ENCODE assay signal across 9 cellular contexts in genomic region chr7:47669178-47669878, GRCh38.
A peak's percentile ranks its signal among the peaks of the same experiment; 100 is the strongest.
DNase-seq lines count a peak whose midpoint lies in the region; ATAC-seq and TF ChIP-seq lines count a peak whose summit lies in the region.
"Had no signal": no experiment of that assay in that cellular context is flagged by ENCODE, and none has a peak within 500 bp of the region (broad histone marks: within the 10 kb centered on the region; RNA-seq: fewer than 3 reads in every experiment).

No MANE protein-coding gene starts in this region.

- H3K9me3 Mint-ChIP-seq in activated T-cell treated with anti-CD3 and anti-CD28 coated beads, Interleukin-2, amount 50 U/mL, for 4 hours: no peaks in the 10 kb centered on the region
- no peaks in the 10 kb centered on the region for H3K9me3 Mint-ChIP-seq in dendritic cell treated with granulocyte-macrophage colony-stimulating factor and Interleukin-4, amounts not matched to agents 40 ng/mL and 50 ng/mL, for 4 days
- H3K9me3 Mint-ChIP-seq in GM23338: no peaks in the 10 kb centered on the region; the same call in 1 of the 3 replicates

- no peaks in the 10 kb centered on the region for H3K9me3 ChIP-seq in mucosa of descending colon

- H2AFZ ChIP-seq in GM23338: no peak overlapping the region

- no peaks in the 10 kb centered on the region for H3K27me3 ChIP-seq in GM23338 (ENCODE audit: insufficient read depth)

- H3K27me3 Mint-ChIP-seq in activated T-cell treated with anti-CD3 and anti-CD28 coated beads, Interleukin-2, amount 50 U/mL, for 4 hours (ENCODE audit: low read depth): no peaks in the 10 kb centered on the region
- H3K27me3 Mint-ChIP-seq in dendritic cell treated with granulocyte-macrophage colony-stimulating factor and Interleukin-4, amounts not matched to agents 40 ng/mL and 50 ng/mL, for 4 days: no peaks in the 10 kb centered on the region
- peaks cover 13% of the 10 kb centered on the region for H3K27me3 Mint-ChIP-seq in GM23338 (ENCODE audit: insufficient read depth, low read depth, poor library complexity)

- H3K4me3 Mint-ChIP-seq in activated T-cell treated with anti-CD3 and anti-CD28 coated beads, Interleukin-2, amount 50 U/mL, for 4 hours: no peak overlapping the region
- H3K4me3 Mint-ChIP-seq in dendritic cell treated with granulocyte-macrophage colony-stimulating factor and Interleukin-4, amounts not matched to agents 40 ng/mL and 50 ng/mL, for 4 days: peak overlapping the region; percentile 57
- no peak overlapping the region for H3K4me3 Mint-ChIP-seq in GM23338
- H3K4me3 Mint-ChIP-seq: brain had no signal

- H3K27ac Mint-ChIP-seq in dendritic cell treated with granulocyte-macrophage colony-stimulating factor and Interleukin-4, amounts not matched to agents 40 ng/mL and 50 ng/mL, for 4 days: peak overlapping the region; percentile 99
- H3K27ac Mint-ChIP-seq in GM23338: no peak overlapping the region

- H3K36me3 Mint-ChIP-seq in activated T-cell treated with anti-CD3 and anti-CD28 coated beads, Interleukin-2, amount 50 U/mL, for 4 hours (ENCODE audit: insufficient read depth): no peaks in the 10 kb centered on the region
- H3K36me3 Mint-ChIP-seq in dendritic cell treated with granulocyte-macrophage colony-stimulating factor and Interleukin-4, amounts not matched to agents 40 ng/mL and 50 ng/mL, for 4 days (ENCODE audit: low read depth): no peaks in the 10 kb centered on the region
- H3K36me3 Mint-ChIP-seq in GM23338 (ENCODE audit: low read depth): no peaks in the 10 kb centered on the region
- H3K36me3 Mint-ChIP-seq: brain had no signal

- H3F3A ChIP-seq in GM23338 (replicated peaks; ENCODE audit: low read depth): no peaks in the 10 kb centered on the region

- TF ChIP-seq CTCF in mucosa of descending colon (IDR thresholded peaks at IDR 0.05) (no peak), GM23338 (conservative IDR thresholded peaks at IDR 0.05; ENCODE audit: low read depth in 2 of 2) (no peak)

- intact Hi-C loops in dendritic cell treated with granulocyte-macrophage colony-stimulating factor and Interleukin-4, amounts not matched to agents 40 ng/mL and 50 ng/mL, for 4 days (cut with micrococcal nuclease): loop anchor here (1.0 to 5.0 kb wide), 3 partner anchors 87 to 187 kb away; partner anchors contain the start of gene TNS3
- intact Hi-C loops in mucosa of descending colon (cut with DNase I, micrococcal nuclease): no loop called here

- H3K4me2 ChIP-seq in GM23338: no peak overlapping the region

- no peaks in the 10 kb centered on the region for H3K9me2 ChIP-seq in GM23338 (ENCODE audit: insufficient read depth)

- no peaks in the 10 kb centered on the region for H3K79me2 ChIP-seq in GM23338 (replicated peaks; ENCODE audit: insufficient read depth)

- no peaks in the 10 kb centered on the region for H3K4me1 Mint-ChIP-seq in activated T-cell treated with anti-CD3 and anti-CD28 coated beads, Interleukin-2, amount 50 U/mL, for 4 hours (ENCODE audit: low read depth)
- peaks cover 49% of the 10 kb centered on the region for H3K4me1 Mint-ChIP-seq in dendritic cell treated with granulocyte-macrophage colony-stimulating factor and Interleukin-4, amounts not matched to agents 40 ng/mL and 50 ng/mL, for 4 days (ENCODE audit: low read depth)
- peaks cover 26% of the 10 kb centered on the region for H3K4me1 Mint-ChIP-seq in GM23338

- no peaks in the 10 kb centered on the region for H4K20me1 ChIP-seq in GM23338 (replicated peaks; ENCODE audit: insufficient read depth)

- H3K4me3 ChIP-seq in mucosa of descending colon: no peak overlapping the region
- no peak overlapping the region for H3K4me3 ChIP-seq in GM23338

- H3K27ac ChIP-seq in GM23338 (ENCODE audit: low read depth): no peak overlapping the region

- no peaks in the 10 kb centered on the region for H3K36me3 ChIP-seq in mucosa of descending colon (ENCODE audit: low read depth)
- H3K36me3 ChIP-seq in GM23338 (ENCODE audit: insufficient read depth): no peaks in the 10 kb centered on the region

- no peak for DNase-seq in activated T-cell treated with anti-CD3 and anti-CD28 coated beads, Interleukin-2, amount 50 U/mL, for 4 hours
- no peak for DNase-seq in activated T-cell treated with anti-CD3 and anti-CD28 coated beads, Interleukin-2, amount 50 U/mL, for 1 hour
- peak; percentile 14 for DNase-seq in NCI-H510A treated with DMSO at 0.1 percent for 48 hours (lab: John Stamatoyannopoulos, UW)
- peak; percentile 45 to 81 (median 77) for DNase-seq in mucosa of descending colon
- no peak for DNase-seq in GM23338 (ENCODE audit: low spot score)
- DNase-seq in KG1 (lab: John Stamatoyannopoulos, UW): no peak

- H3K4me1 ChIP-seq in mucosa of descending colon (ENCODE audit: low read depth) (no peaks in the 10 kb centered on the region), GM23338 (ENCODE audit: insufficient read depth) (peaks cover 22% of the 10 kb centered on the region)

- ATAC-seq in activated T-cell treated with anti-CD3 and anti-CD28 coated beads, Interleukin-2, amount 50 U/mL, for 4 hours: peak; percentile 30 to 35
- ATAC-seq in HG02884 (IDR thresholded peaks at IDR 0.05; ENCODE audit: unreplicated experiment) (peak; percentile 95), mucosa of descending colon (peak; percentile 80), GM23338 (no peak)

TF ChIP-seq in GM23338, 12 proteins besides CTCF, POLR2A, EP300 and RAD21 (continues in another document):
- no peak for TF ChIP-seq JUNB (IDR thresholded peaks at IDR 0.05; ENCODE audit: unreplicated experiment)
- TF ChIP-seq ETS1 (IDR thresholded peaks at IDR 0.05): no peak
- TF ChIP-seq EZH2phosphoT487 (IDR thresholded peaks at IDR 0.05; ENCODE audit: unreplicated experiment): no peak
- no peak for TF ChIP-seq NANOG (IDR thresholded peaks at IDR 0.05; ENCODE audit: borderline replicate concordance)
- TF ChIP-seq EZH2 (IDR thresholded peaks at IDR 0.05; ENCODE audit: low read depth, unreplicated experiment): no peak
- TF ChIP-seq REST (IDR thresholded peaks at IDR 0.05; ENCODE audit: unreplicated experiment): no peak
- TF ChIP-seq CREB1 (CRISPR knock-in tag; IDR thresholded peaks at IDR 0.05; ENCODE audit: low read depth): no peak
- TF ChIP-seq ZNF331 (CRISPR knock-in tag; IDR thresholded peaks at IDR 0.05; ENCODE audit: low read depth): no peak
- no peak for TF ChIP-seq POLR2AphosphoS5 (IDR thresholded peaks at IDR 0.05; ENCODE audit: low read depth)
- no peak for TF ChIP-seq ZNF114 (CRISPR knock-in tag; IDR thresholded peaks at IDR 0.05)
- no peak for TF ChIP-seq STAT1 (IDR thresholded peaks at IDR 0.05; ENCODE audit: unreplicated experiment)

Comparison
In these comparisons a context has a peak if more than half of its experiments do, and no peak if none do; other contexts are left out.
1. DNase-seq: peak in NCI-H510A treated with DMSO at 0.1 percent for 48 hours (single experiment) and mucosa of descending colon (3 of 3); none in activated T-cell treated with anti-CD3 and anti-CD28 coated beads, Interleukin-2, amount 50 U/mL, for 4 hours (single experiment), activated T-cell treated with anti-CD3 and anti-CD28 coated beads, Interleukin-2, amount 50 U/mL, for 1 hour (single experiment), GM23338 (single experiment) and KG1 (single experiment).